In the genomic region with DNA sequence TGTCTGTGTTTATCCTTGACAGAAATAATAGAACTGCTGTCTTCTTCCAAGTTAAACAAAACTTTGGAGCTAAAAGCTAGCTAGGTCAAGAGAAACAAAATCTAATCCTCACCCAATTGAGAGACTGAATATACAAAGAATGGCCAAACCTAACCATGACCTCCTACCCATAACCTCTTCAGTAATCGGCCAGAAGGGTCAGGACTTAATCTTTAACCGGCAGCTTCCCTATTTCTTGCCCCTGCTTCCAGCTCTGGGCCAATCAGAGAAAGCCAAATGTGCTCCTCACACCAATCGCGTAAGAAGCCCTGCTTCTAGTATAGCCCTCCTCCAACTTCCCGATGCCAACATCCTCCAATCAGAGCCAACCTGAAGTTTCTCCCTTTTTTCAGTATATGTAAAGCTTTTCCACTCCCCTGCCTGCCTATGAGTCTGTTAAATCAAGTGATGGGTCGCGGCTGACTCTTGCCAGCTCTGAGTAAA, we compare ENCODE assay signal across 8 cellular contexts. TPM values are rescaled to one million over a fixed set of nuclear protein-coding genes. Genes with fewer than 3 reads are reported as not detected.
DNase-seq lines count a peak whose midpoint lies in the region; ATAC-seq and TF ChIP-seq lines count a peak whose summit lies in the region.

No MANE protein-coding gene starts in this region.

- peaks cover 1% of the 10 kb centered on the region for H3K36me3 Mint-ChIP-seq in activated T-cell treated with anti-CD3 and anti-CD28 coated beads, Interleukin-2, amount 50 U/mL, for 4 hours (ENCODE audit: insufficient read depth)

- no peak for TF ChIP-seq POLR2A in esophagus muscularis mucosa (IDR thresholded peaks at IDR 0.05; ENCODE audit: low read depth)

- DNase-seq in AG08395 (ENCODE audit: low spot score) = peak; percentile 91
- DNase-seq in activated T-cell treated with anti-CD3 and anti-CD28 coated beads, Interleukin-2, amount 50 U/mL, for 4 hours = peak; percentile 49
- peak; percentile 93 for DNase-seq in esophagus muscularis mucosa (ENCODE audit: extremely low spot score)
- peak; percentile 26 for DNase-seq in stimulated activated CD8-positive, alpha-beta memory T cell treated with anti-CD3 and anti-CD28 coated beads, Interleukin-7, amount 100 ng/mL, for 24 hours (ENCODE audit: low read depth)

- H3K27me3 ChIP-seq in OCI-LY3 (ENCODE audit: low read depth, low read length) (no peaks in the 10 kb centered on the region), esophagus muscularis mucosa (no peaks in the 10 kb centered on the region), mucosa of stomach (ENCODE audit: control insufficient read depth, insufficient read depth, low read length) (no peaks in the 10 kb centered on the region)

- TF ChIP-seq EP300 in esophagus muscularis mucosa (IDR thresholded peaks at IDR 0.05) = no peak

- H3K9me3 ChIP-seq in OCI-LY3 (ENCODE audit: insufficient read depth, low read length) (no peaks in the 10 kb centered on the region), esophagus muscularis mucosa (no peaks in the 10 kb centered on the region), mucosa of stomach (ENCODE audit: control insufficient read depth, low read length) (no peaks in the 10 kb centered on the region)

- peak; percentile 74 for ATAC-seq in GM18870 (IDR thresholded peaks at IDR 0.05; ENCODE audit: unreplicated experiment)
- peak; percentile 48 for ATAC-seq in HG03135 (IDR thresholded peaks at IDR 0.05; ENCODE audit: unreplicated experiment)
- peak; percentile 57 to 62 for ATAC-seq in activated T-cell treated with anti-CD3 and anti-CD28 coated beads, Interleukin-2, amount 50 U/mL, for 4 hours

- peak overlapping the region; percentile 92 for H3K27ac ChIP-seq in OCI-LY3 (ENCODE audit: low read length)
- peak overlapping the region; percentile 98 to 100 (median 99) for H3K27ac ChIP-seq in esophagus muscularis mucosa (replicated peaks in 1 of 4)

- peaks cover 23% of the 10 kb centered on the region for H4K20me1 ChIP-seq in OCI-LY3 (ENCODE audit: insufficient read depth, low read length)

- no peaks in the 10 kb centered on the region for H3K9me3 Mint-ChIP-seq in activated T-cell treated with anti-CD3 and anti-CD28 coated beads, Interleukin-2, amount 50 U/mL, for 4 hours

- peaks cover 6% of the 10 kb centered on the region for H3K36me3 ChIP-seq in OCI-LY3 (replicated peaks; ENCODE audit: low read depth, low read length)
- no peaks in the 10 kb centered on the region for H3K36me3 ChIP-seq in esophagus muscularis mucosa
- no peaks in the 10 kb centered on the region for H3K36me3 ChIP-seq in mucosa of stomach (ENCODE audit: control insufficient read depth, insufficient read depth, low read length)

- H3K9ac ChIP-seq in OCI-LY3 (ENCODE audit: low read length) (peak overlapping the region; percentile 99), mucosa of stomach (ENCODE audit: low read length) (peak overlapping the region; percentile 100)

- peaks cover 14% of the 10 kb centered on the region for H3K4me1 Mint-ChIP-seq in activated T-cell treated with anti-CD3 and anti-CD28 coated beads, Interleukin-2, amount 50 U/mL, for 4 hours (ENCODE audit: low read depth)

- H3K4me2 ChIP-seq in OCI-LY3 (ENCODE audit: low read length) = peak overlapping the region; percentile 82

- no peaks in the 10 kb centered on the region for H3K27me3 Mint-ChIP-seq in activated T-cell treated with anti-CD3 and anti-CD28 coated beads, Interleukin-2, amount 50 U/mL, for 4 hours (ENCODE audit: low read depth)

- no peak for TF ChIP-seq CTCF in OCI-LY3 (IDR thresholded peaks at IDR 0.05; ENCODE audit: low read depth, low read length)
- TF ChIP-seq CTCF in esophagus muscularis mucosa (IDR thresholded peaks at IDR 0.05) = peak in 1 of 3 experiments; percentile 12

- no peak overlapping the region for H2AFZ ChIP-seq in OCI-LY3 (ENCODE audit: low read depth, low read length)

- WGBS in esophagus muscularis mucosa = 4% methylated on average over 7 of the region's 7 CpGs

- intact Hi-C loops in esophagus muscularis mucosa (cut with DNase I) = no loop called here

- H3K4me3 Mint-ChIP-seq in activated T-cell treated with anti-CD3 and anti-CD28 coated beads, Interleukin-2, amount 50 U/mL, for 4 hours = peak overlapping the region; percentile 94

- H3K4me1 ChIP-seq in OCI-LY3 (ENCODE audit: low read length) = peaks cover 13% of the 10 kb centered on the region
- H3K4me1 ChIP-seq in esophagus muscularis mucosa = peaks cover 12 to 35% (median 30%) of the 10 kb centered on the region in 4 donors
- H3K4me1 ChIP-seq in mucosa of stomach (ENCODE audit: control insufficient read depth, insufficient read depth, low read length) = peaks cover 9% of the 10 kb centered on the region

- H3K79me2 ChIP-seq in OCI-LY3 (ENCODE audit: low read length) = peaks cover 50% of the 10 kb centered on the region

- H3K4me3 ChIP-seq in OCI-LY3 (ENCODE audit: low read length) = peak overlapping the region; percentile 82
- H3K4me3 ChIP-seq in esophagus muscularis mucosa = peak overlapping the region; percentile 79 to 92 (median 86)
- H3K4me3 ChIP-seq in mucosa of stomach (ENCODE audit: low read length) = peak overlapping the region; percentile 95

RNA-seq across cellular contexts. Expression of a gene that starts 1.7 kb away (rescaled TPM):
- 100 to 1,000 TPM; 121 to 147 (median 132) TPM for total RNA-seq in activated T-cell treated with anti-CD3 and anti-CD28 coated beads, Interleukin-2, amount 50 U/mL, for 4 hours
- total RNA-seq in esophagus muscularis mucosa = 100 to 1,000 TPM in 3 of 4 donors, 10 to 100 TPM in 1; 92.9 to 113 (median 105) TPM

Comparison
In these comparisons a context has a peak if more than half of its experiments do, and no peak if none do; other contexts are left out.
1. Peak in every context shown above with its lines: DNase-seq, ATAC-seq, H3K4me3 ChIP-seq and H3K27ac ChIP-seq.
2. DNase-seq: peak in every context shown above with its lines; median percentile 93 in esophagus muscularis mucosa; 91 in AG08395; 49 in activated T-cell treated with anti-CD3 and anti-CD28 coated beads, Interleukin-2, amount 50 U/mL, for 4 hours; 26 in stimulated activated CD8-positive, alpha-beta memory T cell treated with anti-CD3 and anti-CD28 coated beads, Interleukin-7, amount 100 ng/mL, for 24 hours.